ENCODE assay signal across 11 cellular contexts in the genomic region with DNA sequence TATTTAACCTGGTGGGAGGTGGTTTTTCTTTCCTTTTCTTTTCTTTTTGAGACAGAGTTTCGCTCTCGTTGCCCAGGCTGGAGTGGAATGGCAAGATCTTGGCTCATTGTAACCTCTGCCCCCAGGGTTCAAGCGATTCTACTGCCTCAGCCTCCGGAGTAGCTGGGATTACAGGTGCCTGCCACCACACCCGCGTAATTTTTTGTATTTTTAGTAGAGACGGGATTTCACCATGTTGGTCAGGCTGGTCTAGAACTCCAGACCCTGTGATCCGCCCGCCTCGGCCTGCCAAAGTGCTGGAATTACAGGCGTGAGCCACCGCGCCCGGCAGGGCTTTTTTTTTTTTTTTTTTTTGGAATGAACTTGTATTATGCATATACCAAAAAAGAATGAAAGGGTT. TPM values are rescaled to one million over a fixed set of nuclear protein-coding genes. Genes with fewer than 3 reads are reported as not detected.
A peak's percentile ranks its signal among the peaks of the same experiment; 100 is the strongest.
DNase-seq lines count a peak whose midpoint lies in the region; ATAC-seq and TF ChIP-seq lines count a peak whose summit lies in the region.
"Not testable (repeated sequence)": the region's sequence is repeated elsewhere in the genome, so short reads cannot be mapped to it uniquely, and the experiment has no call there.
"Had no signal": no experiment of that assay in that cellular context is flagged by ENCODE, and none has a peak within 500 bp of the region (broad histone marks: within the 10 kb centered on the region; RNA-seq: fewer than 3 reads in every experiment).

No MANE protein-coding gene starts in this region.

- H3K27me3 ChIP-seq in BLaER1; RWPE2 (ENCODE audit: insufficient read depth, poor library complexity, severe bottlenecking); dorsolateral prefrontal cortex; right atrium auricular region: not testable (repeated sequence)

- peak overlapping the region; percentile 99 for H3K4me3 Mint-ChIP-seq in activated T-helper 17 cell treated with anti-CD3 and anti-CD28 coated beads, Interleukin-2, amount 50 U/mL, for 72 hours
- peak overlapping the region; percentile 97 to 99 (median 98) for H3K4me3 Mint-ChIP-seq in nephron
- peak overlapping the region; percentile 90 to 96 for H3K4me3 Mint-ChIP-seq in stimulated activated naive CD8-positive, alpha-beta T cell treated with anti-CD3 and anti-CD28 coated beads, Interleukin-15, amount 100 ng/mL, for 72 hours

- peak overlapping the region; percentile 91 for H3K9ac ChIP-seq in BLaER1

- H3K4me2 ChIP-seq in BLaER1: peak overlapping the region; percentile 76

- CTCF ChIA-PET in HEK293T (lab: Yijun Ruan, JAX): interaction anchor here (1.9 kb wide), 1 partner anchor 32 kb away, joined by 8 read pairs; no protein-coding TSS in a partner anchor

- POLR2A ChIA-PET in HEK293T (lab: Yijun Ruan, JAX): interaction anchor here (0.9 to 2.1 kb wide), 2 partner anchors 47 to 85 kb away, joined by 3 to 6 read pairs; no protein-coding TSS in a partner anchor

- H3K9me3 Mint-ChIP-seq in activated T-helper 17 cell treated with anti-CD3 and anti-CD28 coated beads, Interleukin-2, amount 50 U/mL, for 72 hours; nephron; stimulated activated naive CD8-positive, alpha-beta T cell treated with anti-CD3 and anti-CD28 coated beads, Interleukin-15, amount 100 ng/mL, for 72 hours: not testable (repeated sequence)

- 0 out of 2 replicates have a peak overlapping the region, but pooled peaks have one; percentile 89 for H3K27ac ChIP-seq in BLaER1
- H3K27ac ChIP-seq in RWPE2 (ENCODE audit: poor library complexity, severe bottlenecking): peak overlapping the region; percentile 73
- peak overlapping the region in 6 of 59 donors; percentile 83 to 90 (median 88) for H3K27ac ChIP-seq in dorsolateral prefrontal cortex
- peak overlapping the region in 1 of 2 donors; percentile 89 for H3K27ac ChIP-seq in right atrium auricular region

- peaks cover 23% of the 10 kb centered on the region for H3K4me1 Mint-ChIP-seq in activated T-helper 17 cell treated with anti-CD3 and anti-CD28 coated beads, Interleukin-2, amount 50 U/mL, for 72 hours
- H3K4me1 Mint-ChIP-seq in nephron: peaks cover 22% of the 10 kb centered on the region
- H3K4me1 Mint-ChIP-seq in stimulated activated naive CD8-positive, alpha-beta T cell treated with anti-CD3 and anti-CD28 coated beads, Interleukin-15, amount 100 ng/mL, for 72 hours: peaks cover 56% of the 10 kb centered on the region

- H3K4me1 ChIP-seq in BLaER1 (peaks cover 32% of the 10 kb centered on the region), right atrium auricular region (peaks cover 0 to 19% of the 10 kb centered on the region in 2 donors)
- H3K4me1 ChIP-seq in RWPE2 (ENCODE audit: insufficient read depth, poor library complexity, severe bottlenecking): not testable (repeated sequence)

- not testable (repeated sequence) for H4K20me1 ChIP-seq in BLaER1

- not testable (repeated sequence) for H3K36me3 ChIP-seq in BLaER1, right atrium auricular region
- H3K36me3 ChIP-seq in RWPE2 (ENCODE audit: low read depth): peaks cover 17% of the 10 kb centered on the region

- peak overlapping the region; percentile 98 for H3K27ac Mint-ChIP-seq in activated T-helper 17 cell treated with anti-CD3 and anti-CD28 coated beads, Interleukin-2, amount 50 U/mL, for 72 hours
- H3K27ac Mint-ChIP-seq in nephron: peak overlapping the region; percentile 96 to 98 (median 97)
- peak overlapping the region in 1 of 2 donors; percentile 23 for H3K27ac Mint-ChIP-seq in stimulated activated naive CD8-positive, alpha-beta T cell treated with anti-CD3 and anti-CD28 coated beads, Interleukin-15, amount 100 ng/mL, for 72 hours

- not testable (repeated sequence) for TF ChIP-seq CTCF in RWPE2 (IDR thresholded peaks at IDR 0.05; ENCODE audit: poor library complexity, severe bottlenecking); dorsolateral prefrontal cortex (IDR thresholded peaks at IDR 0.05 in 54 of 56, conservative IDR thresholded peaks at IDR 0.05 in 2 of 56; ENCODE audit: low read depth in 1 of 56, partially characterized antibody in 56 of 56); right atrium auricular region (IDR thresholded peaks at IDR 0.05); nephron (IDR thresholded peaks at IDR 0.05; ENCODE audit: unreplicated experiment in 3 of 3)

- peak overlapping the region; percentile 78 for H3K4me3 ChIP-seq in BLaER1
- H3K4me3 ChIP-seq in RWPE2 (ENCODE audit: severe bottlenecking): peak overlapping the region; percentile 59
- peak overlapping the region; percentile 22 to 97 (median 86) for H3K4me3 ChIP-seq in dorsolateral prefrontal cortex
- peak overlapping the region; percentile 75 to 78 for H3K4me3 ChIP-seq in right atrium auricular region

- intact Hi-C loops in dorsolateral prefrontal cortex (cut with DNase I): not testable (repeated sequence)

- ATAC-seq in RWPE2 (ENCODE audit: low read depth); activated T-helper 17 cell treated with anti-CD3 and anti-CD28 coated beads, Interleukin-2, amount 50 U/mL, for 72 hours (replicated peaks); stimulated activated naive CD8-positive, alpha-beta T cell treated with anti-CD3 and anti-CD28 coated beads, Interleukin-15, amount 100 ng/mL, for 72 hours: not testable (repeated sequence)

- H3K9me3 ChIP-seq in BLaER1; RWPE2 (ENCODE audit: severe bottlenecking); right atrium auricular region: not testable (repeated sequence)

- peaks cover 50% of the 10 kb centered on the region for H3K36me3 Mint-ChIP-seq in activated T-helper 17 cell treated with anti-CD3 and anti-CD28 coated beads, Interleukin-2, amount 50 U/mL, for 72 hours (ENCODE audit: low read depth)
- H3K36me3 Mint-ChIP-seq in nephron (ENCODE audit: low read depth): not testable (repeated sequence)

- not testable (repeated sequence) for DNase-seq in HEK293T (ENCODE audit: extremely low spot score); RWPE2 (ENCODE audit: low spot score); dorsolateral prefrontal cortex; right atrium auricular region (ENCODE audit: low spot score); stimulated activated naive CD8-positive, alpha-beta T cell treated with anti-CD3 and anti-CD28 coated beads, Interleukin-15, amount 100 ng/mL, for 72 hours

- not testable (repeated sequence) for H3K27me3 Mint-ChIP-seq in activated T-helper 17 cell treated with anti-CD3 and anti-CD28 coated beads, Interleukin-2, amount 50 U/mL, for 72 hours; nephron (ENCODE audit: low read depth); stimulated activated naive CD8-positive, alpha-beta T cell treated with anti-CD3 and anti-CD28 coated beads, Interleukin-15, amount 100 ng/mL, for 72 hours

TF ChIP-seq in HEK293T, 16 proteins besides CTCF, POLR2A, EP300 and RAD21:
- TF ChIP-seq ZNF384 (IDR thresholded peaks at IDR 0.05): peak; percentile 59

RNA-seq across cellular contexts. Expression of a gene that starts 1.1 kb away (rescaled TPM):
- total RNA-seq in activated T-helper 17 cell treated with anti-CD3 and anti-CD28 coated beads, Interleukin-2, amount 50 U/mL, for 72 hours: 10 to 100 TPM; 36.9 to 73.7 TPM
- total RNA-seq in dorsolateral prefrontal cortex (100 to 1,000 TPM; 102 to 193 (median 140) TPM), right atrium auricular region (10 to 100 TPM in 1 of 2 donors, 1 to 10 TPM in 1; 8.6 to 10.2 TPM)

RNA-seq across cellular contexts. Expression of a gene that starts 1.2 kb away (rescaled TPM):
- total RNA-seq in activated T-helper 17 cell treated with anti-CD3 and anti-CD28 coated beads, Interleukin-2, amount 50 U/mL, for 72 hours: 10 to 100 TPM; 29.2 to 36.7 TPM
- total RNA-seq in dorsolateral prefrontal cortex (10 to 100 TPM; 36.4 to 61.6 (median 47.8) TPM), right atrium auricular region (10 to 100 TPM in 1 of 2 donors, 1 to 10 TPM in 1; 6.8 to 15.7 TPM)

RNA-seq across cellular contexts. Expression of a gene that starts 29.7 kb away (rescaled TPM):
- not detected for total RNA-seq in activated T-helper 17 cell treated with anti-CD3 and anti-CD28 coated beads, Interleukin-2, amount 50 U/mL, for 72 hours
- not detected for total RNA-seq in dorsolateral prefrontal cortex
- total RNA-seq in right atrium auricular region: not detected
- total RNA-seq: cerebellum, lower leg skin, right lobe of liver had no signal
